ENCODE assay signal across 35 cellular contexts in genomic region chr21:38609580-38609979, GRCh38.
"Had no signal": no experiment of that assay in that cellular context is flagged by ENCODE, and none has a peak within 500 bp of the region (broad histone marks: within the 10 kb centered on the region; RNA-seq: fewer than 3 reads in every experiment).

No MANE protein-coding gene starts in this region.

- H3K27me3 ChIP-seq: adrenal gland, body of pancreas, brain microvascular endothelial cell had no signal

- H3K27ac Mint-ChIP-seq: activated B cell treated with CpG ODN at 0.5 μM for 24 hours; activated CD4-positive, alpha-beta memory T cell treated with anti-CD3 and anti-CD28 coated beads for 36 hours; activated CD4-positive, alpha-beta T cell treated with anti-CD3 and anti-CD28 coated beads, Interleukin-2, amount 10 ng/mL, durations not matched to agents 24 days and 14 days; activated CD8-positive, alpha-beta memory T cell treated with anti-CD3 and anti-CD28 coated beads, Interleukin-2, amount 10 ng/mL, durations not matched to agents 7 days and 5 days; activated CD8-positive, alpha-beta T cell treated with anti-CD3 and anti-CD28 coated beads for 36 hours; activated naive CD4-positive, alpha-beta T cell treated with anti-CD3 and anti-CD28 coated beads for 36 hours; activated naive CD4-positive, alpha-beta T cell treated with anti-CD3 and anti-CD28 coated beads, Interleukin-2, amount 50 U/mL, for 72 hours; activated naive CD8-positive, alpha-beta T cell treated with anti-CD3 and anti-CD28 coated beads for 36 hours; activated T-cell treated with anti-CD3 and anti-CD28 coated beads, Interleukin-2, amount 50 U/mL, for 72 hours; activated T-helper 1 cell treated with anti-CD3 and anti-CD28 coated beads, Interleukin-12 subunit alpha, Interleukin-12 subunit beta, Interleukin-2, Interleukin-4 antibody, amounts not matched to agents 30 ng/mL and 10 ng/mL and 1 ng/mL, durations not matched to agents 14 hours and 24 hours and 36 hours; activated T-helper 17 cell treated with anti-CD3 and anti-CD28 coated beads, Interleukin-2, amount 50 U/mL, for 72 hours; T-helper 1 cell treated with Interleukin-12 subunit alpha and Interleukin-12 subunit beta and Interleukin-4 antibody, amounts not matched to agents 30 μg/mL and 1 μg/mL, for 36 hours; T-helper 2 cell treated with Interferon-gamma antibody and Interleukin-4, amounts not matched to agents 5 μg/mL and 100 μg/mL, for 36 hours had no signal

- H3K4me3 ChIP-seq: adrenal gland, body of pancreas, breast epithelium had no signal

- DNase-seq: activated B cell treated with CpG ODN at 0.5 μM for 24 hours; activated CD4-positive, alpha-beta memory T cell treated with anti-CD3 and anti-CD28 coated beads for 36 hours; activated CD4-positive, alpha-beta T cell treated with anti-CD3 and anti-CD28 coated beads for 4 hours; activated CD4-positive, alpha-beta T cell treated with anti-CD3 and anti-CD28 coated beads, Interleukin-2, amount 10 ng/mL, durations not matched to agents 24 days and 14 days; activated CD4-positive, alpha-beta T cell treated with anti-CD3 and anti-CD28 coated beads, Interleukin-2, amount 50 U/mL, for 1 hour; activated CD4-positive, alpha-beta T cell treated with anti-CD3 and anti-CD28 coated beads, Interleukin-2, amount 50 U/mL, for 4 hours; activated CD4-positive, CD25-positive, alpha-beta regulatory T cell treated with anti-CD3 and anti-CD28 coated beads, Interleukin-2, amount 50 U/mL, for 72 hours; activated CD8-positive, alpha-beta memory T cell treated with anti-CD3 and anti-CD28 coated beads for 24 hours; activated CD8-positive, alpha-beta memory T cell treated with anti-CD3 and anti-CD28 coated beads, Interleukin-2, amount 10 ng/mL, durations not matched to agents 7 days and 5 days; activated CD8-positive, alpha-beta T cell treated with anti-CD3 and anti-CD28 coated beads for 36 hours; activated effector memory CD4-positive, alpha-beta T cell treated with anti-CD3 and anti-CD28 coated beads, Interleukin-2, amount 50 U/mL, for 16 hours; activated gamma-delta T cell treated with Interleukin-2 at 50 U/mL for 16 hours; activated naive CD4-positive, alpha-beta T cell; activated naive CD4-positive, alpha-beta T cell treated with anti-CD3 and anti-CD28 coated beads for 36 hours; activated naive CD4-positive, alpha-beta T cell treated with anti-CD3 and anti-CD28 coated beads, Interleukin-2, amount 50 U/mL, for 16 hours; activated naive CD8-positive, alpha-beta T cell treated with anti-CD3 and anti-CD28 coated beads for 36 hours; activated T-cell treated with anti-CD3 and anti-CD28 coated beads for 4 hours; activated T-cell treated with anti-CD3 and anti-CD28 coated beads, Interleukin-2, amount 50 U/mL, for 1 hour; activated T-cell treated with anti-CD3 and anti-CD28 coated beads, Interleukin-2, amount 50 U/mL, for 4 hours; activated T-cell treated with anti-CD3 and anti-CD28 coated beads, Interleukin-2, amount 50 U/mL, for 72 hours; adrenal gland; amniotic stem cell; aorta; body of pancreas; brain microvascular endothelial cell; central memory CD4-positive, alpha-beta T cell; T-helper 1 cell; T-helper 2 cell; T-helper 9 cell had no signal

- H3K4me1 Mint-ChIP-seq: activated B cell treated with CpG ODN at 0.5 μM for 24 hours; activated CD4-positive, alpha-beta T cell treated with anti-CD3 and anti-CD28 coated beads, Interleukin-2, amount 10 ng/mL, durations not matched to agents 24 days and 14 days; activated CD8-positive, alpha-beta memory T cell treated with anti-CD3 and anti-CD28 coated beads, Interleukin-2, amount 10 ng/mL, durations not matched to agents 7 days and 5 days; activated naive CD8-positive, alpha-beta T cell treated with anti-CD3 and anti-CD28 coated beads for 36 hours; activated T-helper 17 cell treated with anti-CD3 and anti-CD28 coated beads, Interleukin-2, amount 50 U/mL, for 72 hours had no signal

- H3K36me3 Mint-ChIP-seq: activated CD4-positive, alpha-beta memory T cell treated with anti-CD3 and anti-CD28 coated beads for 36 hours; activated CD8-positive, alpha-beta memory T cell treated with anti-CD3 and anti-CD28 coated beads, Interleukin-2, amount 10 ng/mL, durations not matched to agents 7 days and 5 days; activated naive CD4-positive, alpha-beta T cell treated with anti-CD3 and anti-CD28 coated beads, Interleukin-2, amount 50 U/mL, for 72 hours; activated naive CD8-positive, alpha-beta T cell treated with anti-CD3 and anti-CD28 coated beads for 36 hours had no signal

- H3K36me3 ChIP-seq: adrenal gland, brain microvascular endothelial cell, breast epithelium had no signal

- H3K9me3 Mint-ChIP-seq: activated B cell treated with CpG ODN at 0.5 μM for 24 hours; activated CD4-positive, alpha-beta memory T cell treated with anti-CD3 and anti-CD28 coated beads for 36 hours; activated CD4-positive, alpha-beta T cell treated with anti-CD3 and anti-CD28 coated beads, Interleukin-2, amount 10 ng/mL, durations not matched to agents 24 days and 14 days; activated CD8-positive, alpha-beta T cell treated with anti-CD3 and anti-CD28 coated beads for 36 hours; activated naive CD4-positive, alpha-beta T cell treated with anti-CD3 and anti-CD28 coated beads for 36 hours; activated naive CD4-positive, alpha-beta T cell treated with anti-CD3 and anti-CD28 coated beads, Interleukin-2, amount 50 U/mL, for 72 hours; activated naive CD8-positive, alpha-beta T cell treated with anti-CD3 and anti-CD28 coated beads for 36 hours; activated T-cell treated with anti-CD3 and anti-CD28 coated beads, Interleukin-2, amount 50 U/mL, for 4 hours; activated T-cell treated with anti-CD3 and anti-CD28 coated beads, Interleukin-2, amount 50 U/mL, for 72 hours; activated T-helper 1 cell treated with anti-CD3 and anti-CD28 coated beads, Interleukin-12 subunit alpha, Interleukin-12 subunit beta, Interleukin-2, Interleukin-4 antibody, amounts not matched to agents 30 ng/mL and 10 ng/mL and 1 ng/mL, durations not matched to agents 14 hours and 24 hours and 36 hours; activated T-helper 17 cell treated with anti-CD3 and anti-CD28 coated beads, Interleukin-2, amount 50 U/mL, for 72 hours; T-helper 1 cell treated with Interleukin-12 subunit alpha and Interleukin-12 subunit beta and Interleukin-4 antibody, amounts not matched to agents 30 μg/mL and 1 μg/mL, for 36 hours; T-helper 2 cell treated with Interferon-gamma antibody and Interleukin-4, amounts not matched to agents 5 μg/mL and 100 μg/mL, for 36 hours had no signal

- H3K4me3 Mint-ChIP-seq: activated B cell treated with CpG ODN at 0.5 μM for 24 hours; activated CD4-positive, alpha-beta memory T cell treated with anti-CD3 and anti-CD28 coated beads for 36 hours; activated CD4-positive, alpha-beta T cell treated with anti-CD3 and anti-CD28 coated beads, Interleukin-2, amount 10 ng/mL, durations not matched to agents 24 days and 14 days; activated CD8-positive, alpha-beta memory T cell treated with anti-CD3 and anti-CD28 coated beads, Interleukin-2, amount 10 ng/mL, durations not matched to agents 7 days and 5 days; activated CD8-positive, alpha-beta T cell treated with anti-CD3 and anti-CD28 coated beads for 36 hours; activated naive CD4-positive, alpha-beta T cell treated with anti-CD3 and anti-CD28 coated beads for 36 hours; activated naive CD8-positive, alpha-beta T cell treated with anti-CD3 and anti-CD28 coated beads for 36 hours; activated T-cell treated with anti-CD3 and anti-CD28 coated beads, Interleukin-2, amount 50 U/mL, for 4 hours; activated T-cell treated with anti-CD3 and anti-CD28 coated beads, Interleukin-2, amount 50 U/mL, for 72 hours; activated T-helper 1 cell treated with anti-CD3 and anti-CD28 coated beads, Interleukin-12 subunit alpha, Interleukin-12 subunit beta, Interleukin-2, Interleukin-4 antibody, amounts not matched to agents 30 ng/mL and 10 ng/mL and 1 ng/mL, durations not matched to agents 14 hours and 24 hours and 36 hours; activated T-helper 17 cell treated with anti-CD3 and anti-CD28 coated beads, Interleukin-2, amount 50 U/mL, for 72 hours; T-helper 1 cell treated with Interleukin-12 subunit alpha and Interleukin-12 subunit beta and Interleukin-4 antibody, amounts not matched to agents 30 μg/mL and 1 μg/mL, for 36 hours; T-helper 2 cell treated with Interferon-gamma antibody and Interleukin-4, amounts not matched to agents 5 μg/mL and 100 μg/mL, for 36 hours had no signal

- H3K27me3 Mint-ChIP-seq: activated B cell treated with CpG ODN at 0.5 μM for 24 hours; activated CD8-positive, alpha-beta memory T cell treated with anti-CD3 and anti-CD28 coated beads, Interleukin-2, amount 10 ng/mL, durations not matched to agents 7 days and 5 days; activated CD8-positive, alpha-beta T cell treated with anti-CD3 and anti-CD28 coated beads for 36 hours; activated naive CD8-positive, alpha-beta T cell treated with anti-CD3 and anti-CD28 coated beads for 36 hours had no signal

- ATAC-seq: activated CD8-positive, alpha-beta memory T cell treated with anti-CD3 and anti-CD28 coated beads, Interleukin-2, amount 10 ng/mL, durations not matched to agents 7 days and 5 days; activated CD8-positive, alpha-beta T cell treated with anti-CD3 and anti-CD28 coated beads for 36 hours; activated naive CD4-positive, alpha-beta T cell treated with anti-CD3 and anti-CD28 coated beads, Interleukin-2, amount 50 U/mL, for 72 hours; activated T-cell treated with anti-CD3 and anti-CD28 coated beads, Interleukin-2, amount 50 U/mL, for 4 hours; activated T-cell treated with anti-CD3 and anti-CD28 coated beads, Interleukin-2, amount 50 U/mL, for 72 hours; activated T-helper 17 cell treated with anti-CD3 and anti-CD28 coated beads, Interleukin-2, amount 50 U/mL, for 72 hours; body of pancreas had no signal

- H3K9me3 ChIP-seq: adrenal gland, body of pancreas, breast epithelium had no signal
